Comparison of ENCODE assay signal across 8 cellular contexts in genomic region chr3:145776782-145777408, GRCh38.
A peak's percentile ranks its signal among the peaks of the same experiment; 100 is the strongest.
DNase-seq lines count a peak whose midpoint lies in the region; ATAC-seq and TF ChIP-seq lines count a peak whose summit lies in the region.

No MANE protein-coding gene starts in this region.

- TF ChIP-seq CTCF in 22Rv1 (IDR thresholded peaks at IDR 0.05) (peak; percentile 86), HFFc6 (IDR thresholded peaks at IDR 0.05) (peak; percentile 88), ascending aorta (IDR thresholded peaks at IDR 0.05) (peak in 2 of 3 experiments; percentile 22 to 37)

- H3K4me1 Mint-ChIP-seq in HFFc6 (ENCODE audit: low read depth): no peaks in the 10 kb centered on the region

- H3K4me1 ChIP-seq in ascending aorta: no peaks in the 10 kb centered on the region

- no peak overlapping the region for H3K27ac Mint-ChIP-seq in HFFc6

- no peaks in the 10 kb centered on the region for H3K36me3 Mint-ChIP-seq in HFFc6 (ENCODE audit: low read depth)

- no peaks in the 10 kb centered on the region for H3K27me3 ChIP-seq in ascending aorta

- DNase-seq in EL: peak; percentile 49
- DNase-seq in HFFc6: peak; percentile 45
- DNase-seq in NCI-H1105 treated with DMSO at 0.1 percent for 48 hours (lab: John Stamatoyannopoulos, UW): peak; percentile 31
- no peak for DNase-seq in ascending aorta (ENCODE audit: low spot score in 2 of 2)
- peak; percentile 64 for DNase-seq in inferior parietal cortex (ENCODE audit: extremely low spot score)
- no peak for DNase-seq in activated CD4-positive, CD25-positive, alpha-beta regulatory T cell treated with anti-CD3 and anti-CD28 coated beads, Interleukin-2, amount 50 U/mL, for 72 hours

- no peak overlapping the region for H3K27ac ChIP-seq in 22Rv1
- no peak overlapping the region for H3K27ac ChIP-seq in ascending aorta

- H3K36me3 ChIP-seq in ascending aorta: no peaks in the 10 kb centered on the region

- ATAC-seq in GM19324 (IDR thresholded peaks at IDR 0.05; ENCODE audit: low FRiP score, unreplicated experiment): no peak

- H3K9me3 ChIP-seq in ascending aorta: no peaks in the 10 kb centered on the region

- intact Hi-C loops in ascending aorta (cut with DNase I): no loop called here

- H3K4me3 ChIP-seq in ascending aorta: no peak overlapping the region

- H3K27me3 Mint-ChIP-seq in HFFc6 (ENCODE audit: insufficient read depth): no peaks in the 10 kb centered on the region

- H3K4me3 Mint-ChIP-seq in HFFc6: no peak overlapping the region

- no peaks in the 10 kb centered on the region for H3K9me3 Mint-ChIP-seq in HFFc6

Comparison
In these comparisons a context has a peak if more than half of its experiments do, and no peak if none do; other contexts are left out.
1. CTCF ChIP-seq: peak in every context shown above with its lines; median percentile 88 in HFFc6; 86 in 22Rv1; 30 in ascending aorta.
2. DNase-seq: peak in EL (single experiment), HFFc6 (single experiment), NCI-H1105 treated with DMSO at 0.1 percent for 48 hours (single experiment) and inferior parietal cortex (single experiment); none in ascending aorta (0 of 2) and activated CD4-positive, CD25-positive, alpha-beta regulatory T cell treated with anti-CD3 and anti-CD28 coated beads, Interleukin-2, amount 50 U/mL, for 72 hours (single experiment).